In genomic region chr14:101027966-101028365, GRCh38 we compare ENCODE assay signal across 29 cellular contexts.
"Had no signal": no experiment of that assay in that cellular context is flagged by ENCODE, and none has a peak within 500 bp of the region (broad histone marks: within the 10 kb centered on the region; RNA-seq: fewer than 3 reads in every experiment).

No MANE protein-coding gene starts in this region.

- H3K36me3 ChIP-seq: heart left ventricle had no signal

- H3K4me3 ChIP-seq: body of pancreas, coronary artery, dorsolateral prefrontal cortex, heart left ventricle had no signal

- H3K36me3 Mint-ChIP-seq: activated naive CD8-positive, alpha-beta T cell had no signal

- DNase-seq: activated CD4-positive, alpha-beta memory T cell treated with anti-CD3 and anti-CD28 coated beads, Interleukin-2, amount 10 ng/mL, durations not matched to agents 7 days and 5 days; activated CD4-positive, alpha-beta T cell treated with anti-CD3 and anti-CD28 coated beads for 1 hour; activated CD4-positive, alpha-beta T cell treated with anti-CD3 and anti-CD28 coated beads for 4 hours; activated CD4-positive, alpha-beta T cell treated with anti-CD3 and anti-CD28 coated beads, Interleukin-2, amount 10 ng/mL, durations not matched to agents 7 days and 5 days; activated CD4-positive, alpha-beta T cell treated with anti-CD3 and anti-CD28 coated beads, Interleukin-2, amount 50 U/mL, for 4 hours; activated CD8-positive, alpha-beta memory T cell treated with anti-CD3 and anti-CD28 coated beads, Interleukin-2, amount 50 U/mL, for 48 hours; activated effector memory CD4-positive, alpha-beta T cell treated with Interleukin-2 at 50 U/mL for 16 hours; activated gamma-delta T cell treated with Interleukin-2 at 50 U/mL for 16 hours; activated naive CD4-positive, alpha-beta T cell treated with anti-CD3 and anti-CD28 coated beads, Interleukin-2, amount 50 U/mL, for 16 hours; activated naive CD4-positive, alpha-beta T cell treated with Interleukin-2 at 50 U/mL for 16 hours; activated T-cell treated with anti-CD3 and anti-CD28 coated beads for 4 hours; activated T-cell treated with anti-CD3 and anti-CD28 coated beads, Interleukin-2, amount 50 U/mL, for 4 hours; amniotic stem cell; central memory CD4-positive, alpha-beta T cell; cerebellar nuclear complex; effector memory CD4-positive, alpha-beta T cell; endodermal cell; foreskin fibroblast; T-helper 2 cell had no signal

- H3K4me1 Mint-ChIP-seq: activated CD4-positive, alpha-beta memory T cell treated with anti-CD3 and anti-CD28 coated beads, Interleukin-2, amount 10 ng/mL, durations not matched to agents 7 days and 5 days; activated CD4-positive, alpha-beta T cell treated with anti-CD3 and anti-CD28 coated beads, Interleukin-2, amount 10 ng/mL, durations not matched to agents 7 days and 5 days; activated T-helper 17 cell treated with anti-CD3 and anti-CD28 coated beads, Interleukin-2, amount 50 U/mL, for 72 hours; endodermal cell; WTC11 had no signal

- ATAC-seq: activated T-cell treated with anti-CD3 and anti-CD28 coated beads, Interleukin-2, amount 50 U/mL, for 4 hours; activated T-helper 17 cell treated with anti-CD3 and anti-CD28 coated beads, Interleukin-2, amount 50 U/mL, for 72 hours; body of pancreas; esophagus mucosa; heart left ventricle; WTC11 had no signal

- H3K27me3 ChIP-seq: body of pancreas had no signal

- H3K27ac Mint-ChIP-seq: activated CD4-positive, alpha-beta memory T cell treated with anti-CD3 and anti-CD28 coated beads, Interleukin-2, amount 10 ng/mL, durations not matched to agents 7 days and 5 days; activated CD4-positive, alpha-beta T cell treated with anti-CD3 and anti-CD28 coated beads, Interleukin-2, amount 10 ng/mL, durations not matched to agents 7 days and 5 days; activated naive CD8-positive, alpha-beta T cell; activated T-helper 17 cell treated with anti-CD3 and anti-CD28 coated beads, Interleukin-2, amount 50 U/mL, for 72 hours; dendritic cell treated with granulocyte-macrophage colony-stimulating factor and Interleukin-4, amounts not matched to agents 40 ng/mL and 50 ng/mL, for 4 days; endodermal cell; WTC11 had no signal

- H3K27ac ChIP-seq: body of pancreas, coronary artery, dorsolateral prefrontal cortex, heart left ventricle, VCaP had no signal

- H3K4me3 Mint-ChIP-seq: activated CD4-positive, alpha-beta memory T cell treated with anti-CD3 and anti-CD28 coated beads, Interleukin-2, amount 10 ng/mL, durations not matched to agents 7 days and 5 days; activated CD4-positive, alpha-beta T cell treated with anti-CD3 and anti-CD28 coated beads, Interleukin-2, amount 10 ng/mL, durations not matched to agents 7 days and 5 days; activated naive CD8-positive, alpha-beta T cell; activated T-cell treated with anti-CD3 and anti-CD28 coated beads, Interleukin-2, amount 50 U/mL, for 4 hours; activated T-helper 17 cell treated with anti-CD3 and anti-CD28 coated beads, Interleukin-2, amount 50 U/mL, for 72 hours; dendritic cell treated with granulocyte-macrophage colony-stimulating factor and Interleukin-4, amounts not matched to agents 40 ng/mL and 50 ng/mL, for 4 days; endodermal cell; WTC11 had no signal

- H3K4me1 ChIP-seq: body of pancreas, heart left ventricle had no signal

- H3K9me3 Mint-ChIP-seq: activated CD4-positive, alpha-beta T cell treated with anti-CD3 and anti-CD28 coated beads, Interleukin-2, amount 10 ng/mL, durations not matched to agents 7 days and 5 days; activated T-cell treated with anti-CD3 and anti-CD28 coated beads, Interleukin-2, amount 50 U/mL, for 4 hours; activated T-helper 17 cell treated with anti-CD3 and anti-CD28 coated beads, Interleukin-2, amount 50 U/mL, for 72 hours had no signal

- H3K9me3 ChIP-seq: body of pancreas, heart left ventricle had no signal

- H3K27me3 Mint-ChIP-seq: activated CD4-positive, alpha-beta memory T cell treated with anti-CD3 and anti-CD28 coated beads, Interleukin-2, amount 10 ng/mL, durations not matched to agents 7 days and 5 days; activated CD4-positive, alpha-beta T cell treated with anti-CD3 and anti-CD28 coated beads, Interleukin-2, amount 10 ng/mL, durations not matched to agents 7 days and 5 days; activated naive CD8-positive, alpha-beta T cell; activated T-helper 17 cell treated with anti-CD3 and anti-CD28 coated beads, Interleukin-2, amount 50 U/mL, for 72 hours; dendritic cell treated with granulocyte-macrophage colony-stimulating factor and Interleukin-4, amounts not matched to agents 40 ng/mL and 50 ng/mL, for 4 days had no signal
